In the genomic region with DNA sequence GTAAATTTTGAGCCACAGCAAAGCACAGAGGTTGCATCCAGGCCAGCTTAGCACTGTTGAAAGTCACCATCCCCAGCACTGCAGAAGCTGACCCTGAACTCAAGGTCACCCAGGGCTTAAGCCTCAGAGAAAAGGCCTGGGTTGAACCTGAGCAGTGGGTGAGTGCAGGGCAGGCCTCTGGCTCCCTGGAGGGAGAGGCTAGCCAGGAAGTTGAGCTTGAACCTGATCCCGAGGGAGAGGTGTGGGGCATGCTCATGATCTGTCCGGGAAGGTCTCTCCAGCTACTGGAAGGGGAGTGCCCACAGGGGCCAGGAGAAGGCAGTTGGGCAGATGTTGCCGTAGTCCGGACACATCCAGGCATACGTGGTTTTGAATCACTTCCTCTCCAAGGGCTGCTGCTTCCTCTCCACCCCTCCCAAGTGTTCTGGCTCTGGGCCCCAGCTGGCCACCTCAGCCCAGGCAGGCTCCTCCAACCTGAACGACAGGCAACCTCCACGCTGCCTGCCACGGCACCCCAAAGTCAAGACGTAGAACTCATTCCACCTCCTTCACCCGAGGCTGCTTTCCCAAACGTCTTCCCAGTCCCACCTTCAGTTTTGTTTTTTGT, we compare ENCODE assay signal across 8 cellular contexts. TPM values are rescaled to one million over a fixed set of nuclear protein-coding genes. Genes with fewer than 3 reads are reported as not detected.
DNase-seq lines count a peak whose midpoint lies in the region; ATAC-seq, FAIRE-seq and TF ChIP-seq lines count a peak whose summit lies in the region.

No MANE protein-coding gene starts in this region.

- TF ChIP-seq EP300 in H1 (IDR thresholded peaks at IDR 0.05; ENCODE audit: borderline replicate concordance in 1 of 2, low read depth in 2 of 2, low read length in 2 of 2): no peak

- H3K79me2 ChIP-seq in H1 (ENCODE audit: control insufficient read depth in 1 of 2, insufficient read depth in 2 of 2, low read length in 2 of 2): peaks cover 0 to 9% of the 10 kb centered on the region in 2 experiments; a peak in 2 of 4 replicates
- H3K79me2 ChIP-seq in osteoblast (ENCODE audit: insufficient read depth, low read length): peaks cover 22% of the 10 kb centered on the region

- TF ChIP-seq CTCF in Panc1 (IDR thresholded peaks at IDR 0.05) (no peak), H1 (IDR thresholded peaks at IDR 0.05; ENCODE audit: control extremely low read depth in 1 of 3, insufficient read depth in 1 of 3, low read depth in 1 of 3, low read length in 3 of 3) (no peak), osteoblast (IDR thresholded peaks at IDR 0.05; ENCODE audit: extremely low read depth, low read depth, low read length) (no peak)

- no peak overlapping the region for H4K5ac ChIP-seq in H1 (ENCODE audit: insufficient read length, low read depth, low read length)

- peak; percentile 59 for ATAC-seq in Panc1
- no peak for ATAC-seq in GM19463 (IDR thresholded peaks at IDR 0.05; ENCODE audit: unreplicated experiment)
- ATAC-seq in HG03025 (IDR thresholded peaks at IDR 0.05; ENCODE audit: low FRiP score, unreplicated experiment): no peak

- H3K4me2 ChIP-seq in H1 (ENCODE audit: insufficient read depth in 1 of 2, low read depth in 2 of 2, low read length in 2 of 2) (no peak overlapping the region), osteoblast (ENCODE audit: insufficient read depth, low read length) (peak overlapping the region; percentile 5)

- WGBS in H1 (ENCODE audit: extremely low coverage in 1 of 2, insufficient coverage in 1 of 2, insufficient read length in 1 of 2, insufficient replicate concordance in 2 of 2, low coverage in 1 of 2, low lambda C conversion rate in 2 of 2, missing lambda C conversion rate in 1 of 2), 2 experiments: 93% methylated on average over 11 of the region's 11 CpGs; no CpG with 5 or more reads in 1 of the 2 experiments

- CTCF ChIA-PET in Panc1 (lab: Charles Lee) (no interaction called here), H1 (lab: Charles Lee; ENCODE audit: partially characterized antibody) (interaction anchor here (0.6 to 8.8 kb wide), 7 partner anchors 10 to 41 kb away, joined by 3 to 90 read pairs (median 4); a partner anchor contains a TSS)

- H3K9me3 ChIP-seq in Panc1 (ENCODE audit: control insufficient read depth, insufficient read depth, low read depth, low read length) (no peaks in the 10 kb centered on the region), H1 (ENCODE audit: insufficient read depth in 2 of 2, low read depth in 1 of 2, low read length in 1 of 2) (no peaks in the 10 kb centered on the region), osteoblast (ENCODE audit: low read depth, low read length) (no peaks in the 10 kb centered on the region)

- H3K79me1 ChIP-seq in H1 (ENCODE audit: low read depth, low read length): peaks cover 7% of the 10 kb centered on the region

- DNase-seq in GF-D8 (lab: John Stamatoyannopoulos, UW): peak; percentile 73
- DNase-seq in Panc1 (ENCODE audit: low read depth, low spot score): no peak
- no peak for DNase-seq in H1 (ENCODE audit: low read depth in 1 of 2, low spot score in 2 of 2)
- DNase-seq in osteoblast (ENCODE audit: insufficient read length, low spot score, missing footprints): peak; percentile 92
- DNase-seq in NCI-H1436 treated with DMSO at 0.1 percent for 48 hours (lab: John Stamatoyannopoulos, UW): no peak
- no peak for DNase-seq in DMS153 (lab: John Stamatoyannopoulos, UW)

- no peaks in the 10 kb centered on the region for H3K23me2 ChIP-seq in H1 (ENCODE audit: low read depth, low read length)

- H4K91ac ChIP-seq in H1 (replicated peaks; ENCODE audit: insufficient read length, low read length): no peak overlapping the region

- H3K4me1 ChIP-seq in Panc1 (ENCODE audit: control insufficient read depth, insufficient read depth, low read length) (peaks cover 33% of the 10 kb centered on the region), H1 (replicated peaks in 1 of 4; ENCODE audit: control insufficient read depth in 3 of 4, insufficient read depth in 4 of 4, low read length in 3 of 4) (peaks cover 0 to 19% (median 9%) of the 10 kb centered on the region in 4 experiments; a peak in 6 of 7 replicates), osteoblast (ENCODE audit: insufficient read depth, low read length) (peaks cover 26% of the 10 kb centered on the region)

- H2BK12ac ChIP-seq in H1 (ENCODE audit: low read depth, low read length): no peak overlapping the region

- H3K27me3 ChIP-seq in Panc1 (ENCODE audit: control insufficient read depth, insufficient read depth, low read length): no peaks in the 10 kb centered on the region
- H3K27me3 ChIP-seq in H1 (replicated peaks in 1 of 4; ENCODE audit: control insufficient read depth in 3 of 4, extremely low read depth in 1 of 4, insufficient read depth in 3 of 4, low read length in 3 of 4): no peaks in the 10 kb centered on the region
- no peaks in the 10 kb centered on the region for H3K27me3 ChIP-seq in osteoblast (ENCODE audit: insufficient read depth, low read length)

- H4K20me1 ChIP-seq in H1 (replicated peaks in 1 of 2; ENCODE audit: control insufficient read depth in 1 of 2, insufficient read depth in 2 of 2, low read length in 2 of 2): peaks cover 16 to 24% of the 10 kb centered on the region in 2 experiments
- peaks cover 34% of the 10 kb centered on the region for H4K20me1 ChIP-seq in osteoblast (ENCODE audit: insufficient read depth, low read length)

- intact Hi-C loops in Panc1 (cut with micrococcal nuclease; ENCODE audit: unreplicated experiment): no loop called here

- in situ Hi-C loops in Panc1 (cut with HindIII; ENCODE audit: low pct_unique_long_range_greater_than_20kb, low sequenced_read_pairs): no loop called here

- H3K18ac ChIP-seq in H1 (ENCODE audit: extremely low read depth, low read length): no peak overlapping the region

- H3K4me3 ChIP-seq in Panc1 (ENCODE audit: low read depth in 2 of 2, low read length in 2 of 2): no peak overlapping the region
- H3K4me3 ChIP-seq in H1 (ENCODE audit: extremely low read depth in 1 of 4, insufficient read depth in 2 of 4, low read depth in 3 of 4, low read length in 4 of 4): no peak overlapping the region
- H3K4me3 ChIP-seq in osteoblast (ENCODE audit: insufficient read depth, low read length): no peak overlapping the region

- peak overlapping the region; percentile 52 for H3K27ac ChIP-seq in Panc1 (ENCODE audit: low read length)
- no peak overlapping the region for H3K27ac ChIP-seq in H1 (ENCODE audit: low read depth, low read length)
- peak overlapping the region; percentile 88 for H3K27ac ChIP-seq in osteoblast (ENCODE audit: low read depth, low read length)

- peak; percentile 47 to 62; a peak in 1 of 3 replicates for TF ChIP-seq POLR2A in H1 (IDR thresholded peaks at IDR 0.05; ENCODE audit: control extremely low read depth in 1 of 2, low read depth in 2 of 2, low read length in 2 of 2)

- H4K8ac ChIP-seq in H1 (ENCODE audit: extremely low read depth, insufficient read depth, low read length): no peak overlapping the region

- no TSS peak for BruUV-seq in Panc1 (replicated peaks; lab: Mats Ljungman, UMichigan)

- H2BK15ac ChIP-seq in H1 (ENCODE audit: low read length): no peak overlapping the region

- no peak overlapping the region for H2BK120ac ChIP-seq in H1 (replicated peaks; ENCODE audit: low read depth, low read length)

- no peak overlapping the region for H3K56ac ChIP-seq in H1 (replicated peaks; ENCODE audit: insufficient read length, low read depth, low read length)

- no peak overlapping the region for H3K23ac ChIP-seq in H1 (ENCODE audit: insufficient read length)

- H3K14ac ChIP-seq in H1 (ENCODE audit: insufficient read length): no peak overlapping the region

- no peak overlapping the region for H2BK20ac ChIP-seq in H1 (ENCODE audit: low read length)

- H2BK5ac ChIP-seq in H1 (ENCODE audit: low read depth, low read length): no peak overlapping the region

- no peak for FAIRE-seq in H1 (lab: Jason Lieb, UNC)

- H3K36me3 ChIP-seq in Panc1 (ENCODE audit: control insufficient read depth, insufficient read depth, low read length): peaks cover 5% of the 10 kb centered on the region
- H3K36me3 ChIP-seq in H1 (ENCODE audit: control insufficient read depth in 2 of 4, insufficient read depth in 4 of 4, low read length in 3 of 4): peaks cover 14 to 75% (median 27%) of the 10 kb centered on the region in 4 experiments; a peak in 7 of 8 replicates
- H3K36me3 ChIP-seq in osteoblast (ENCODE audit: insufficient read depth, low read length): peaks cover 76% of the 10 kb centered on the region

- no peak overlapping the region for H3K4ac ChIP-seq in H1 (replicated peaks; ENCODE audit: insufficient read length, low read depth, low read length)

- H2AFZ ChIP-seq in H1 (ENCODE audit: low read length) (no peak overlapping the region), osteoblast (ENCODE audit: low read length) (no peak overlapping the region)

- no peak overlapping the region for H2AK5ac ChIP-seq in H1 (ENCODE audit: low read depth, low read length)

- POLR2A ChIA-PET in Panc1 (lab: Charles Lee) (interaction anchor here (0.7 kb wide), 1 partner anchor 45 kb away, joined by 3 read pairs; no protein-coding TSS in a partner anchor), H1 (lab: Charles Lee; ENCODE audit: partially characterized antibody) (interaction anchor here (1.0 to 24.4 kb wide), 3 partner anchors 19 to 32 kb away, joined by 4 to 456 read pairs (median 25); a partner anchor contains a TSS)

- TF ChIP-seq RAD21 in H1 (IDR thresholded peaks at IDR 0.05 in 1 of 2, conservative IDR thresholded peaks at IDR 0.05 in 1 of 2; ENCODE audit: low read depth in 2 of 2, low read length in 2 of 2): no peak

- H3K9ac ChIP-seq in H1 (replicated peaks in 1 of 4; ENCODE audit: extremely low read depth in 1 of 4, low read depth in 3 of 4, low read length in 3 of 4): no peak overlapping the region

RNA-seq across cellular contexts. Expression of a gene that starts 18.4 kb away (rescaled TPM):
- total RNA-seq in Panc1 (2021; ENCODE audit: unreplicated experiment) (158 TPM), osteoblast (92.6 and 107 TPM in 2 replicates)
- 262 TPM for polyA plus RNA-seq in Panc1 (2012; ENCODE audit: insufficient read length)
- total RNA-seq in H1 (2021; fragmentation: NEBNext Ultra II Directional; extraction: Animal tissue kit (Norgen Biotek cat#: 25700)): 300 and 326 TPM in 2 replicates
- polyA plus RNA-seq in H1 (2011; rRNA removed): 292 and 364 TPM in 2 replicates
- polyA plus RNA-seq in H1 (2011; cell fraction: cytosol; rRNA removed): 283 TPM
- 318 TPM for polyA plus RNA-seq in H1 (2011; cell fraction: nucleus; rRNA removed)
- polyA plus RNA-seq in H1 (2012, experiment 1 of 2): 259 to 418 TPM (median 380 TPM) in 4 replicates
- polyA plus RNA-seq in H1 (2012, experiment 2 of 2): 407 TPM
- 117 TPM for polyA plus RNA-seq in H1 (2013, experiment 1 of 2)
- 115 TPM for polyA plus RNA-seq in H1 (2013, experiment 2 of 2)
- 252 and 270 TPM in 2 replicates for polyA minus RNA-seq in H1 (2011; rRNA and poly(A)+ RNA removed)
- polyA minus RNA-seq in H1 (2011; cell fraction: cytosol; rRNA and poly(A)+ RNA removed): 191 TPM
- polyA minus RNA-seq in H1 (2011; cell fraction: nucleus; rRNA and poly(A)+ RNA removed): 137 TPM

RNA-seq across cellular contexts. Expression of a gene that starts 31.8 kb away (rescaled TPM):
- total RNA-seq in Panc1 (2021; ENCODE audit: unreplicated experiment): not detected
- not detected for polyA plus RNA-seq in Panc1 (2012; ENCODE audit: insufficient read length)
- total RNA-seq in H1 (2021; fragmentation: NEBNext Ultra II Directional; extraction: Animal tissue kit (Norgen Biotek cat#: 25700)): not detected in 2 replicates
- polyA plus RNA-seq in H1 (2011; rRNA removed): not detected in 2 replicates
- polyA plus RNA-seq in H1 (2011; cell fraction: cytosol; rRNA removed): not detected
- not detected for polyA plus RNA-seq in H1 (2011; cell fraction: nucleus; rRNA removed)
- polyA plus RNA-seq in H1 (2012, experiment 1 of 2): not detected in 4 replicates
- not detected for polyA plus RNA-seq in H1 (2012, experiment 2 of 2)
- polyA plus RNA-seq in H1 (2013, experiment 1 of 2): not detected
- polyA plus RNA-seq in H1 (2013, experiment 2 of 2): not detected
- not detected in 2 replicates for polyA minus RNA-seq in H1 (2011; rRNA and poly(A)+ RNA removed)
- not detected for polyA minus RNA-seq in H1 (2011; cell fraction: cytosol; rRNA and poly(A)+ RNA removed)
- polyA minus RNA-seq in H1 (2011; cell fraction: nucleus; rRNA and poly(A)+ RNA removed): not detected
- total RNA-seq in osteoblast: not detected in 2 replicates

RNA-seq across cellular contexts. Expression of a gene that starts 52.7 kb away (rescaled TPM):
- total RNA-seq in Panc1 (2021; ENCODE audit: unreplicated experiment) (58.4 TPM), osteoblast (39.5 and 42.7 TPM in 2 replicates)
- 39.5 TPM for polyA plus RNA-seq in Panc1 (2012; ENCODE audit: insufficient read length)
- total RNA-seq in H1 (2021; fragmentation: NEBNext Ultra II Directional; extraction: Animal tissue kit (Norgen Biotek cat#: 25700)): 47.0 and 49.4 TPM in 2 replicates
- polyA plus RNA-seq in H1 (2011; rRNA removed): 26.2 and 40.0 TPM in 2 replicates
- polyA plus RNA-seq in H1 (2011; cell fraction: cytosol; rRNA removed): 30.8 TPM
- polyA plus RNA-seq in H1 (2011; cell fraction: nucleus; rRNA removed): 27.0 TPM
- polyA plus RNA-seq in H1 (2012, experiment 1 of 2): 37.0 to 41.9 TPM (median 40.4 TPM) in 4 replicates
- polyA plus RNA-seq in H1 (2012, experiment 2 of 2): 33.6 TPM
- 47.0 TPM for polyA plus RNA-seq in H1 (2013, experiment 1 of 2)
- 45.2 TPM for polyA plus RNA-seq in H1 (2013, experiment 2 of 2)
- polyA minus RNA-seq in H1 (2011; rRNA and poly(A)+ RNA removed): 15.1 TPM in 2 replicates
- polyA minus RNA-seq in H1 (2011; cell fraction: cytosol; rRNA and poly(A)+ RNA removed): 23.6 TPM
- polyA minus RNA-seq in H1 (2011; cell fraction: nucleus; rRNA and poly(A)+ RNA removed): 22.8 TPM

RNA-seq across cellular contexts. Expression of a gene that starts 52.9 kb away (rescaled TPM):
- total RNA-seq in Panc1 (2021; ENCODE audit: unreplicated experiment) (12.4 TPM), osteoblast (3.5 and 4.0 TPM in 2 replicates)
- polyA plus RNA-seq in Panc1 (2012; ENCODE audit: insufficient read length): 9.1 TPM
- total RNA-seq in H1 (2021; fragmentation: NEBNext Ultra II Directional; extraction: Animal tissue kit (Norgen Biotek cat#: 25700)): 13.1 and 14.3 TPM in 2 replicates
- 10.5 and 13.1 TPM in 2 replicates for polyA plus RNA-seq in H1 (2011; rRNA removed)
- 14.6 TPM for polyA plus RNA-seq in H1 (2011; cell fraction: cytosol; rRNA removed)
- 9.6 TPM for polyA plus RNA-seq in H1 (2011; cell fraction: nucleus; rRNA removed)
- 17.3 to 18.4 TPM (median 17.8 TPM) in 4 replicates for polyA plus RNA-seq in H1 (2012, experiment 1 of 2)
- polyA plus RNA-seq in H1 (2012, experiment 2 of 2): 6.8 TPM
- 9.0 TPM for polyA plus RNA-seq in H1 (2013, experiment 1 of 2)
- polyA plus RNA-seq in H1 (2013, experiment 2 of 2): 9.3 TPM
- 14.3 and 15.0 TPM in 2 replicates for polyA minus RNA-seq in H1 (2011; rRNA and poly(A)+ RNA removed)
- polyA minus RNA-seq in H1 (2011; cell fraction: cytosol; rRNA and poly(A)+ RNA removed): 6.2 TPM
- 7.2 TPM for polyA minus RNA-seq in H1 (2011; cell fraction: nucleus; rRNA and poly(A)+ RNA removed)

Comparison
In these comparisons a context has a peak if more than half of its experiments do, and no peak if none do; other contexts are left out.
1. DNase-seq: peak in GF-D8 (single experiment) and osteoblast (single experiment); none in Panc1 (single experiment), H1 (0 of 2), NCI-H1436 treated with DMSO at 0.1 percent for 48 hours (single experiment) and DMS153 (single experiment).